18 cellular contexts compared by ENCODE assay signal in genomic region chr5:133086366-133086875, GRCh38.
"Had no signal": no experiment of that assay in that cellular context is flagged by ENCODE, and none has a peak within 500 bp of the region (broad histone marks: within the 10 kb centered on the region; RNA-seq: fewer than 3 reads in every experiment).

No MANE protein-coding gene starts in this region.

- H3K27ac Mint-ChIP-seq: activated B cell treated with CpG ODN at 0.5 μM for 24 hours; activated T-helper 1 cell treated with anti-CD3 and anti-CD28 coated beads, Interleukin-12 subunit alpha, Interleukin-12 subunit beta, Interleukin-2, Interleukin-4 antibody, amounts not matched to agents 30 ng/mL and 10 ng/mL and 1 ng/mL, durations not matched to agents 14 hours and 24 hours and 36 hours; progenitor cell of endocrine pancreas; stimulated activated naive B cell treated with anti-CD40 and anti-IgM and Interleukin-4, amounts not matched to agents 10 μg/mL and 1 μg/mL and 100 μg/mL, for 72 hours; T-helper 2 cell treated with Interferon-gamma antibody and Interleukin-4, amounts not matched to agents 5 μg/mL and 100 μg/mL, for 36 hours; type B pancreatic cell had no signal

- H3K27ac ChIP-seq: breast epithelium, dorsolateral prefrontal cortex, right atrium auricular region, skin epidermis, suprapubic skin had no signal

- H3K27me3 ChIP-seq: breast epithelium, dorsolateral prefrontal cortex, right atrium auricular region, suprapubic skin had no signal

- H3K27me3 Mint-ChIP-seq: activated B cell treated with CpG ODN at 0.5 μM for 24 hours; progenitor cell of endocrine pancreas; stimulated activated naive B cell treated with anti-CD40 and anti-IgM and Interleukin-4, amounts not matched to agents 10 μg/mL and 1 μg/mL and 100 μg/mL, for 72 hours; type B pancreatic cell had no signal

- H3K4me3 ChIP-seq: breast epithelium, dorsolateral prefrontal cortex, right atrium auricular region, skin epidermis, suprapubic skin had no signal

- H3K9me3 Mint-ChIP-seq: activated B cell treated with CpG ODN at 0.5 μM for 24 hours; activated T-helper 1 cell treated with anti-CD3 and anti-CD28 coated beads, Interleukin-12 subunit alpha, Interleukin-12 subunit beta, Interleukin-2, Interleukin-4 antibody, amounts not matched to agents 30 ng/mL and 10 ng/mL and 1 ng/mL, durations not matched to agents 14 hours and 24 hours and 36 hours; stimulated activated naive B cell treated with anti-CD40 and anti-IgM and Interleukin-4, amounts not matched to agents 10 μg/mL and 1 μg/mL and 100 μg/mL, for 72 hours; T-helper 2 cell treated with Interferon-gamma antibody and Interleukin-4, amounts not matched to agents 5 μg/mL and 100 μg/mL, for 36 hours; type B pancreatic cell had no signal

- H3K9me3 ChIP-seq: breast epithelium, right atrium auricular region, suprapubic skin had no signal

- DNase-seq: activated B cell treated with CpG ODN at 0.5 μM for 24 hours; activated CD4-positive, alpha-beta T cell treated with anti-CD3 and anti-CD28 coated beads, Interleukin-2, amount 50 U/mL, for 4 hours; activated naive CD4-positive, alpha-beta T cell; anterior cingulate cortex; dorsolateral prefrontal cortex; erythroblast; foreskin melanocyte; stimulated activated CD4-positive, alpha-beta T cell treated with anti-CD3 and anti-CD28 coated beads, Interleukin-15, amount 100 ng/mL, for 24 hours; stimulated activated CD4-positive, alpha-beta T cell treated with anti-CD3 and anti-CD28 coated beads, Interleukin-4, amount 100 ng/mL, for 1 hour; stimulated activated naive B cell treated with anti-CD40 and anti-IgM and Interleukin-4, amounts not matched to agents 10 μg/mL and 1 μg/mL and 100 μg/mL, for 72 hours had no signal

- H3K4me1 ChIP-seq: breast epithelium, right atrium auricular region had no signal

- ATAC-seq: stimulated activated naive B cell treated with anti-CD40 and anti-IgM and Interleukin-4, amounts not matched to agents 10 μg/mL and 1 μg/mL and 100 μg/mL, for 72 hours had no signal

- H3K4me3 Mint-ChIP-seq: activated B cell treated with CpG ODN at 0.5 μM for 24 hours; activated T-helper 1 cell treated with anti-CD3 and anti-CD28 coated beads, Interleukin-12 subunit alpha, Interleukin-12 subunit beta, Interleukin-2, Interleukin-4 antibody, amounts not matched to agents 30 ng/mL and 10 ng/mL and 1 ng/mL, durations not matched to agents 14 hours and 24 hours and 36 hours; stimulated activated naive B cell treated with anti-CD40 and anti-IgM and Interleukin-4, amounts not matched to agents 10 μg/mL and 1 μg/mL and 100 μg/mL, for 72 hours; T-helper 2 cell treated with Interferon-gamma antibody and Interleukin-4, amounts not matched to agents 5 μg/mL and 100 μg/mL, for 36 hours; type B pancreatic cell had no signal

- H3K36me3 ChIP-seq: breast epithelium had no signal
